In the genomic region with DNA sequence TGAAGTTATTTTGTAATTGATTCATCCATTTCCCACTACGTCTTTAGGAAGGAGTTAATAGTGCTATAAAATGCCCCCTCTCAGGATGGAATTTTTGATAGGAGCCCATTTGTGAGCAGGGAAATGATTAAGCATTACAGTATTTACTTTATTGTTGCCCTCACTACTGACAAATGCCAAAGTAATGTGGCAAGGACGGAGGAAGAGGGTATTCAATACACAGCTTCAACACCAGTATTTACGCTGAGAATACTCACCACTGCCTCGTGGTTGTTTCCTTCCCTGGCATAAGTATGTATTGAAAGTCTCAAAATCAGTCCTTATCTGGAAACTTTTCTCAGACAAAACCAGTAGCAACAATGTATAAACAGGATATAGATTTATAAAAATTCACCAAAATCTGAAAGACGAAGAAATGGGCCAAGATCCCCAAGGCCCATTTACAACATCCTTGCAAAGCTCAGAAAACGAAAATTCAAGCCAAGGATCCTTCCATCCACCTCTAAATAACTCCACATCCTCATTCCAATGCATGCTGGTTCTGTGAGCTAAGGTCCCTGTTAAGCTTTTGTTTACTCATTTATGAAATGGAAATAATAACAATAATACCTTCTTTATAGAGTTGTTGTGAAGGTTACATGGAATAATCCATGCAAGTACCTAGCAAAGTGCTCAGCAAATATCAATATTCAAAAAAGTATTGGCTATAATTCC, we compare ENCODE assay signal across 13 cellular contexts. TPM values are rescaled to one million over a fixed set of nuclear protein-coding genes. Genes with fewer than 3 reads are reported as not detected.
DNase-seq lines count a peak whose midpoint lies in the region; ATAC-seq and TF ChIP-seq lines count a peak whose summit lies in the region.
"Had no signal": no experiment of that assay in that cellular context is flagged by ENCODE, and none has a peak within 500 bp of the region (broad histone marks: within the 10 kb centered on the region; RNA-seq: fewer than 3 reads in every experiment).

No MANE protein-coding gene starts in this region.

- H3K4me2 ChIP-seq in hepatocyte = peak overlapping the region; percentile 1

- intact Hi-C loops in adrenal gland (cut with DNase I) = no loop called here
- intact Hi-C loops in aorta (cut with DNase I) = loop anchor here in 1 of 2 donors (10.0 kb wide), 1 partner anchor 214 kb away; the partner anchor contains the start of gene CRIM1

- H3K4me3 ChIP-seq in adrenal gland (peak overlapping the region in 1 of 4 donors; percentile 25), hepatocyte (no peak overlapping the region), tibial nerve (no peak overlapping the region), aorta (ENCODE audit: low read length in 2 of 2) (no peak overlapping the region), BE2C (ENCODE audit: low read depth, low read length) (no peak overlapping the region)

- peak; percentile 47 for DNase-seq in HT-29 (ENCODE audit: low spot score)
- no peak for DNase-seq in adrenal gland
- no peak for DNase-seq in hepatocyte (ENCODE audit: low spot score)
- no peak for DNase-seq in tibial nerve (ENCODE audit: low spot score in 2 of 2)
- no peak for DNase-seq in SIG-M5 (lab: John Stamatoyannopoulos, UW)
- no peak for DNase-seq in aorta
- DNase-seq in BE2C = no peak
- DNase-seq: activated naive CD4-positive, alpha-beta T cell treated with anti-CD3 and anti-CD28 coated beads for 36 hours; DMS53; left ventricle myocardium superior; NCI-H1436; stimulated activated naive B cell treated with anti-CD40 and anti-IgM and Interleukin-4, amounts not matched to agents 10 μg/mL and 1 μg/mL and 100 μg/mL, for 72 hours had no signal

- no peaks in the 10 kb centered on the region for H3K9me3 ChIP-seq in adrenal gland (replicated peaks in 1 of 3)
- no peaks in the 10 kb centered on the region for H3K9me3 ChIP-seq in hepatocyte (ENCODE audit: low read depth)
- H3K9me3 ChIP-seq in tibial nerve = no peaks in the 10 kb centered on the region
- no peaks in the 10 kb centered on the region for H3K9me3 ChIP-seq in aorta (ENCODE audit: control insufficient read depth, low read length)
- H3K9me3 ChIP-seq in BE2C = no peaks in the 10 kb centered on the region

- ATAC-seq in HG02938 (IDR thresholded peaks at IDR 0.05; ENCODE audit: unreplicated experiment) (no peak), aorta (ENCODE audit: low FRiP score) (no peak)
- ATAC-seq: left ventricle myocardium superior; stimulated activated naive B cell treated with anti-CD40 and anti-IgM and Interleukin-4, amounts not matched to agents 10 μg/mL and 1 μg/mL and 100 μg/mL, for 72 hours had no signal

- H3K27me3 ChIP-seq in adrenal gland (no peaks in the 10 kb centered on the region), hepatocyte (no peaks in the 10 kb centered on the region), tibial nerve (no peaks in the 10 kb centered on the region), aorta (ENCODE audit: control insufficient read depth in 1 of 2, insufficient read depth in 2 of 2, low read length in 1 of 2) (no peaks in the 10 kb centered on the region), BE2C (no peaks in the 10 kb centered on the region)

- TF ChIP-seq CTCF in adrenal gland (IDR thresholded peaks at IDR 0.05) (no peak), hepatocyte (IDR thresholded peaks at IDR 0.05; ENCODE audit: poor library complexity) (no peak), tibial nerve (IDR thresholded peaks at IDR 0.05) (no peak), BE2C (IDR thresholded peaks at IDR 0.05; ENCODE audit: low read depth, low read length) (no peak)

- H3K27ac ChIP-seq in adrenal gland (peak overlapping the region; percentile 1 to 64 (median 40)), hepatocyte (peak overlapping the region; percentile 8), tibial nerve (peak overlapping the region in 3 of 4 donors; percentile 7 to 52 (median 17)), aorta (ENCODE audit: low read depth in 1 of 2, low read length in 2 of 2) (no peak overlapping the region)

- H3K4me1 ChIP-seq in adrenal gland (replicated peaks in 1 of 2) (peaks cover 30 to 38% of the 10 kb centered on the region in 2 donors), hepatocyte (ENCODE audit: insufficient read depth) (peaks cover 12% of the 10 kb centered on the region), tibial nerve (peaks cover 0 to 30% (median 2%) of the 10 kb centered on the region in 4 donors), aorta (ENCODE audit: control insufficient read depth in 1 of 2, insufficient read depth in 2 of 2, low read length in 2 of 2) (peaks cover 0 to 2% of the 10 kb centered on the region in 2 donors), BE2C (no peaks in the 10 kb centered on the region)

- 38 to 50% (median 44%) methylated on average over 6 of the region's 6 CpGs for WGBS in adrenal gland, 4 donors
- WGBS in hepatocyte (ENCODE audit: low lambda C conversion rate, missing lambda C conversion rate) = 54% methylated on average over 6 of the region's 6 CpGs
- 43 to 46% methylated on average over 6 of the region's 6 CpGs for WGBS in tibial nerve, 2 donors
- WGBS in aorta, 2 donors = 66 to 74% methylated on average over 6 of the region's 6 CpGs

- peaks cover 26% of the 10 kb centered on the region for H3K79me2 ChIP-seq in hepatocyte

- H2AFZ ChIP-seq in hepatocyte = no peak overlapping the region

- no peaks in the 10 kb centered on the region for H4K20me1 ChIP-seq in hepatocyte (ENCODE audit: insufficient read depth, poor library complexity, severe bottlenecking)

- no peak for TF ChIP-seq EP300 in tibial nerve (IDR thresholded peaks at IDR 0.05)

- TF ChIP-seq POLR2A in adrenal gland (IDR thresholded peaks at IDR 0.05) = no peak
- no peak for TF ChIP-seq POLR2A in tibial nerve (IDR thresholded peaks at IDR 0.05)

- no peaks in the 10 kb centered on the region for H3K36me3 ChIP-seq in adrenal gland (replicated peaks in 1 of 2)
- H3K36me3 ChIP-seq in hepatocyte (replicated peaks; ENCODE audit: insufficient read depth, low read depth) = no peaks in the 10 kb centered on the region
- H3K36me3 ChIP-seq in tibial nerve = peaks cover 0 to 30% (median 0%) of the 10 kb centered on the region in 3 donors
- no peaks in the 10 kb centered on the region for H3K36me3 ChIP-seq in aorta (ENCODE audit: control insufficient read depth in 1 of 2, insufficient read depth in 2 of 2, low read length in 1 of 2)
- H3K36me3 ChIP-seq in BE2C = no peaks in the 10 kb centered on the region; the same call in 1 of the 2 replicates

- no peaks in the 10 kb centered on the region for H3K9me2 ChIP-seq in hepatocyte (replicated peaks; ENCODE audit: insufficient read depth)

RNA-seq across cellular contexts. Expression of gene FEZ2, which starts 29.3 kb away (rescaled TPM):
- 11.1 and 12.2 TPM in 2 replicates for total RNA-seq in HT-29 (2014; rRNA removed; shearing (Covaris generic))
- total RNA-seq in adrenal gland (10 to 100 TPM; 46.5 to 81.8 (median 63.5) TPM), hepatocyte (44.0 and 45.2 TPM in 2 replicates), tibial nerve (10 to 100 TPM; 42.4 to 93.8 (median 61.1) TPM), aorta (10 to 100 TPM; 59.3 to 59.4 TPM)
- polyA plus RNA-seq in adrenal gland (10 to 100 TPM; 13.9 to 92.8 (median 29.8) TPM), hepatocyte (14.5 and 19.4 TPM in 2 replicates), aorta (10 to 100 TPM; 36.1 to 57.6 TPM)
- polyA plus RNA-seq in BE2C (2012; ENCODE audit: insufficient read depth, insufficient read length, low read depth) = 18.7 TPM

Comparison
In these comparisons a context has a peak if more than half of its experiments do, and no peak if none do; other contexts are left out.
1. H3K27ac ChIP-seq: peak in adrenal gland (5 of 5), hepatocyte (single experiment) and tibial nerve (3 of 4); none in aorta (0 of 2).